ENCODE assay signal across 9 cellular contexts in genomic region chr12:30926243-30927209, GRCh38. TPM values are rescaled to one million over a fixed set of nuclear protein-coding genes. Genes with fewer than 3 reads are reported as not detected.
DNase-seq lines count a peak whose midpoint lies in the region; ATAC-seq, FAIRE-seq and TF ChIP-seq lines count a peak whose summit lies in the region.
"Had no signal": no experiment of that assay in that cellular context is flagged by ENCODE, and none has a peak within 500 bp of the region (broad histone marks: within the 10 kb centered on the region; RNA-seq: fewer than 3 reads in every experiment).

TSPAN11 (plus strand) TSS chr12:30926748; CDS start chr12:30953992, 27,244 bp downstream.

- H3K27me3 ChIP-seq in endothelial cell of umbilical vein (ENCODE audit: control insufficient read depth in 2 of 2, insufficient read depth in 2 of 2, low read length in 2 of 2), result no peaks in the 10 kb centered on the region
- H3K27me3 ChIP-seq in mesendoderm (ENCODE audit: insufficient read depth, low read length, poor library complexity), result no peaks in the 10 kb centered on the region
- H3K27me3 ChIP-seq in upper lobe of left lung, result peaks cover 0 to 7% (median 3%) of the 10 kb centered on the region in 4 donors

- H3K56ac ChIP-seq in mesendoderm (ENCODE audit: low read length), result peak within 1 kb of the TSS; percentile 84

- DNase-seq in GM12891 (ENCODE audit: insufficient read length, low spot score) (peak; percentile 40), NCI-H1694 treated with DMSO at 0.1 percent for 48 hours (lab: John Stamatoyannopoulos, UW) (peak; percentile 33), endothelial cell of umbilical vein (ENCODE audit: low read depth, low spot score) (peak; percentile 48), mesendoderm (peak; percentile 64), upper lobe of left lung (peak in 1 of 2 donors; percentile 88), activated gamma-delta T cell treated with Interleukin-2 at 50 U/mL for 16 hours (no peak)
- DNase-seq in stimulated activated effector memory CD8-positive, alpha-beta T cell treated with anti-CD3 and anti-CD28 coated beads, Interleukin-12 subunit alpha, Interleukin-12 subunit beta, amount 100 ng/mL, for 72 hours (ENCODE audit: low spot score in 2 of 2), result no peak
- DNase-seq in activated CD4-positive, alpha-beta memory T cell treated with anti-CD3 and anti-CD28 coated beads for 36 hours, result no peak

- H3K27ac ChIP-seq in endothelial cell of umbilical vein (ENCODE audit: insufficient read depth, low read depth, low read length), result peak within 1 kb of the TSS; percentile 7
- H3K27ac ChIP-seq in mesendoderm (ENCODE audit: low read depth, low read length), result no peak within 1 kb of the TSS
- peak within 1 kb of the TSS in 3 of 4 donors; percentile 54 to 70 (median 60) for H3K27ac ChIP-seq in upper lobe of left lung
- H3K27ac ChIP-seq: neutrophil had no signal

- peaks cover 50% of the 10 kb centered on the region for H3K27me3 Mint-ChIP-seq in activated CD4-positive, alpha-beta memory T cell treated with anti-CD3 and anti-CD28 coated beads for 36 hours

- H2AFZ ChIP-seq in endothelial cell of umbilical vein (ENCODE audit: low read depth, low read length), result peak within 1 kb of the TSS; percentile 92

- H3K4me1 ChIP-seq in endothelial cell of umbilical vein (ENCODE audit: control insufficient read depth, extremely low read depth, insufficient read depth, low read length) (peaks cover 32% of the 10 kb centered on the region), mesendoderm (ENCODE audit: control insufficient read depth, low read depth, low read length) (peaks cover 3% of the 10 kb centered on the region), upper lobe of left lung (peaks cover 4 to 15% (median 10%) of the 10 kb centered on the region in 4 donors)

- CTCF ChIA-PET in endothelial cell of umbilical vein (lab: Charles Lee), result interaction anchor here (0.6 to 1.7 kb wide), 4 partner anchors 59 to 1594 kb away, joined by 3 to 7 read pairs (median 5); no protein-coding TSS in a partner anchor
- CTCF ChIA-PET in activated CD4-positive, alpha-beta memory T cell treated with anti-CD3 and anti-CD28 coated beads for 36 hours (lab: Charles Lee), result interaction anchor here (0.8 to 1.1 kb wide), 3 partner anchors 34 to 191 kb away, joined by 3 read pairs; no protein-coding TSS in a partner anchor

- H3K9me3 ChIP-seq in endothelial cell of umbilical vein (replicated peaks; ENCODE audit: control insufficient read depth, insufficient read depth, low read length) (no peaks in the 10 kb centered on the region), upper lobe of left lung (no peaks in the 10 kb centered on the region)
- H3K9me3 ChIP-seq: neutrophil had no signal

- TSS peak; percentile 15 for BruUV-seq in endothelial cell of umbilical vein (replicated peaks; lab: Mats Ljungman, UMichigan)

- H3K36me3 Mint-ChIP-seq in stimulated activated effector memory CD8-positive, alpha-beta T cell treated with anti-CD3 and anti-CD28 coated beads, Interleukin-12 subunit alpha, Interleukin-12 subunit beta, amount 100 ng/mL, for 72 hours, result no peaks in the 10 kb centered on the region
- H3K36me3 Mint-ChIP-seq in activated CD4-positive, alpha-beta memory T cell treated with anti-CD3 and anti-CD28 coated beads for 36 hours, result no peaks in the 10 kb centered on the region

- TF ChIP-seq CTCF in endothelial cell of umbilical vein (IDR thresholded peaks at IDR 0.05; ENCODE audit: extremely low read depth in 1 of 2, insufficient read depth in 1 of 2, low read depth in 1 of 2, low read length in 2 of 2) (no peak), upper lobe of left lung (IDR thresholded peaks at IDR 0.05) (peak in 1 of 6 experiments; percentile 6)

- ATAC-seq in upper lobe of left lung (ENCODE audit: low FRiP score in 2 of 2), result peak in 1 of 2 donors; percentile 60
- no peak for ATAC-seq in stimulated activated effector memory CD8-positive, alpha-beta T cell treated with anti-CD3 and anti-CD28 coated beads, Interleukin-12 subunit alpha, Interleukin-12 subunit beta, amount 100 ng/mL, for 72 hours

- H3K4me3 ChIP-seq in endothelial cell of umbilical vein (replicated peaks in 1 of 3; ENCODE audit: insufficient read depth in 1 of 3, low read depth in 1 of 3, low read length in 3 of 3), result peak within 1 kb of the TSS; percentile 24 to 41 (median 33)
- H3K4me3 ChIP-seq in mesendoderm (ENCODE audit: low read length), result peak within 1 kb of the TSS; percentile 9
- peak within 1 kb of the TSS in 3 of 4 donors; percentile 36 to 52 (median 51) for H3K4me3 ChIP-seq in upper lobe of left lung

- intact Hi-C loops in endothelial cell of umbilical vein (cut with micrococcal nuclease), result loop anchor here (5.0 to 10.0 kb wide), 2 partner anchors 61 to 148 kb away; partner anchors contain the start of gene DDX11
- intact Hi-C loops in activated CD4-positive, alpha-beta memory T cell treated with anti-CD3 and anti-CD28 coated beads for 36 hours (cut with micrococcal nuclease), result no loop called here

- H3K9ac ChIP-seq in endothelial cell of umbilical vein (replicated peaks; ENCODE audit: extremely low read depth, insufficient read depth, low read length) (peak within 1 kb of the TSS; percentile 75), mesendoderm (ENCODE audit: low read length) (peak within 1 kb of the TSS; percentile 66)

- dilution Hi-C loops in endothelial cell of umbilical vein (cut with MboI; ENCODE audit: extremely low pct_ligation_motif_present, low sequenced_read_pairs), result no loop called here

- no peak within 1 kb of the TSS for H3K27ac Mint-ChIP-seq in stimulated activated effector memory CD8-positive, alpha-beta T cell treated with anti-CD3 and anti-CD28 coated beads, Interleukin-12 subunit alpha, Interleukin-12 subunit beta, amount 100 ng/mL, for 72 hours
- H3K27ac Mint-ChIP-seq in activated CD4-positive, alpha-beta memory T cell treated with anti-CD3 and anti-CD28 coated beads for 36 hours, result no peak within 1 kb of the TSS

- peak within 1 kb of the TSS; percentile 19 for H2BK15ac ChIP-seq in mesendoderm (replicated peaks; ENCODE audit: low read depth)

- no peak within 1 kb of the TSS for H2BK120ac ChIP-seq in mesendoderm (ENCODE audit: low read depth, low read length)

- H4K8ac ChIP-seq in mesendoderm (ENCODE audit: low read depth, low read length), result no peak within 1 kb of the TSS

- H3K18ac ChIP-seq in mesendoderm (ENCODE audit: low read length), result peak within 1 kb of the TSS; percentile 43

- FAIRE-seq in GM12891 (lab: Jason Lieb, UNC) (no peak), endothelial cell of umbilical vein (lab: Jason Lieb, UNC) (no peak)

- H3K4me1 Mint-ChIP-seq in stimulated activated effector memory CD8-positive, alpha-beta T cell treated with anti-CD3 and anti-CD28 coated beads, Interleukin-12 subunit alpha, Interleukin-12 subunit beta, amount 100 ng/mL, for 72 hours, result no peaks in the 10 kb centered on the region
- H3K4me1 Mint-ChIP-seq in activated CD4-positive, alpha-beta memory T cell treated with anti-CD3 and anti-CD28 coated beads for 36 hours (ENCODE audit: low read depth), result no peaks in the 10 kb centered on the region

- H4K5ac ChIP-seq in mesendoderm (ENCODE audit: low read length), result no peak within 1 kb of the TSS

- no CpG with 5 or more reads among the region's 78 CpGs for WGBS in mesendoderm (ENCODE audit: extremely low coverage, insufficient coverage, low lambda C conversion rate)
- WGBS in upper lobe of left lung, 2 donors, result 14 to 16% methylated on average over 42 to 49 of the region's 78 CpGs

- POLR2A ChIA-PET in endothelial cell of umbilical vein (lab: Charles Lee), result no interaction called here
- POLR2A ChIA-PET in activated CD4-positive, alpha-beta memory T cell treated with anti-CD3 and anti-CD28 coated beads for 36 hours (lab: Charles Lee), result no interaction called here

- no peak within 1 kb of the TSS for H2AK5ac ChIP-seq in mesendoderm (ENCODE audit: low read length)

- no peaks in the 10 kb centered on the region for H3K9me1 ChIP-seq in endothelial cell of umbilical vein (replicated peaks; ENCODE audit: control insufficient read depth, extremely low read depth, insufficient read depth, low read length)

- no peaks in the 10 kb centered on the region for H4K20me1 ChIP-seq in endothelial cell of umbilical vein (replicated peaks; ENCODE audit: control insufficient read depth, extremely low read depth, insufficient read depth, low read length)

- H3K4me3 Mint-ChIP-seq in stimulated activated effector memory CD8-positive, alpha-beta T cell treated with anti-CD3 and anti-CD28 coated beads, Interleukin-12 subunit alpha, Interleukin-12 subunit beta, amount 100 ng/mL, for 72 hours, result no peak within 1 kb of the TSS
- H3K4me3 Mint-ChIP-seq in activated CD4-positive, alpha-beta memory T cell treated with anti-CD3 and anti-CD28 coated beads for 36 hours, result no peak within 1 kb of the TSS

- peak within 1 kb of the TSS; percentile 61 for H3K4ac ChIP-seq in mesendoderm (ENCODE audit: low read depth, low read length)

- H3K4me2 ChIP-seq in endothelial cell of umbilical vein (ENCODE audit: insufficient read depth, low read length) (peak within 1 kb of the TSS; percentile 75), mesendoderm (ENCODE audit: low read length) (peak within 1 kb of the TSS; percentile 17)

- H3K23ac ChIP-seq in mesendoderm (ENCODE audit: low read length), result no peak within 1 kb of the TSS

- no peak for TF ChIP-seq EP300 in upper lobe of left lung (IDR thresholded peaks at IDR 0.05)

- no peaks in the 10 kb centered on the region for H3K36me3 ChIP-seq in endothelial cell of umbilical vein (ENCODE audit: control insufficient read depth in 2 of 2, extremely low read depth in 1 of 2, insufficient read depth in 2 of 2, low read length in 2 of 2)
- no peaks in the 10 kb centered on the region for H3K36me3 ChIP-seq in mesendoderm (ENCODE audit: control insufficient read depth, insufficient read depth, low read length)
- no peaks in the 10 kb centered on the region for H3K36me3 ChIP-seq in upper lobe of left lung
- H3K36me3 ChIP-seq: neutrophil had no signal

- H2BK5ac ChIP-seq in mesendoderm (ENCODE audit: low read length), result no peak within 1 kb of the TSS

- H3K79me2 ChIP-seq in endothelial cell of umbilical vein (ENCODE audit: control insufficient read depth, insufficient read depth, low read length) (no peaks in the 10 kb centered on the region), mesendoderm (ENCODE audit: control insufficient read depth, insufficient read depth, low read length) (no peaks in the 10 kb centered on the region)

- no peak for TF ChIP-seq POLR2A in GM12891 (IDR thresholded peaks at IDR 0.05; ENCODE audit: low read depth, low read length)
- TF ChIP-seq POLR2A in endothelial cell of umbilical vein (IDR thresholded peaks at IDR 0.05; ENCODE audit: low read depth, low read length), result no peak
- no peak for TF ChIP-seq POLR2A in upper lobe of left lung (IDR thresholded peaks at IDR 0.05)

- H3K9me3 Mint-ChIP-seq in stimulated activated effector memory CD8-positive, alpha-beta T cell treated with anti-CD3 and anti-CD28 coated beads, Interleukin-12 subunit alpha, Interleukin-12 subunit beta, amount 100 ng/mL, for 72 hours, result no peaks in the 10 kb centered on the region
- no peaks in the 10 kb centered on the region for H3K9me3 Mint-ChIP-seq in activated CD4-positive, alpha-beta memory T cell treated with anti-CD3 and anti-CD28 coated beads for 36 hours

- no peaks in the 10 kb centered on the region for H3K79me1 ChIP-seq in mesendoderm (ENCODE audit: low read length)

RNA-seq across cellular contexts. Expression of gene TSPAN11, which starts in this region (rescaled TPM):
- 0.53 TPM for polyA plus RNA-seq in GM12891 (2012; ENCODE audit: low read depth, missing spikeins)
- total RNA-seq in endothelial cell of umbilical vein (3.9 and 4.5 TPM in 2 replicates), upper lobe of left lung (1 to 10 TPM; 1.0 to 9.7 (median 3.5) TPM)
- 2.1 and 3.7 TPM in 2 replicates for polyA plus RNA-seq in endothelial cell of umbilical vein
- polyA plus RNA-seq in endothelial cell of umbilical vein (2011; cell fraction: cytosol; rRNA removed), result 1.4 and 1.7 TPM in 2 replicates
- 3.6 and 4.1 TPM in 2 replicates for polyA plus RNA-seq in endothelial cell of umbilical vein (2011; cell fraction: nucleus; rRNA removed)
- 8.0 and 14.0 TPM in 2 replicates for polyA plus RNA-seq in endothelial cell of umbilical vein (2012)
- polyA minus RNA-seq in endothelial cell of umbilical vein, result 3.8 and 5.2 TPM in 2 replicates
- polyA minus RNA-seq in endothelial cell of umbilical vein (2011; cell fraction: cytosol; rRNA and poly(A)+ RNA removed), result not detected
- 2.2 and 2.3 TPM in 2 replicates for polyA minus RNA-seq in endothelial cell of umbilical vein (2011; cell fraction: nucleus; rRNA and poly(A)+ RNA removed)
- polyA plus RNA-seq in mesendoderm (2013, experiment 1 of 2), result 0.76 TPM
- polyA plus RNA-seq in mesendoderm (2013, experiment 2 of 2), result 0.53 TPM
- total RNA-seq in activated CD4-positive, alpha-beta memory T cell treated with anti-CD3 and anti-CD28 coated beads for 36 hours, result not detected

Comparison
In these comparisons a context has a peak if more than half of its experiments do, and no peak if none do; other contexts are left out.
1. DNase-seq: peak in GM12891 (single experiment), NCI-H1694 treated with DMSO at 0.1 percent for 48 hours (single experiment), endothelial cell of umbilical vein (single experiment) and mesendoderm (single experiment); none in stimulated activated effector memory CD8-positive, alpha-beta T cell treated with anti-CD3 and anti-CD28 coated beads, Interleukin-12 subunit alpha, Interleukin-12 subunit beta, amount 100 ng/mL, for 72 hours (0 of 2), activated gamma-delta T cell treated with Interleukin-2 at 50 U/mL for 16 hours (single experiment) and activated CD4-positive, alpha-beta memory T cell treated with anti-CD3 and anti-CD28 coated beads for 36 hours (single experiment).
2. Peak in every context shown above with its lines, with median percentiles within 50 percentile points of each other: H3K4me3 ChIP-seq.